In the genomic region with DNA sequence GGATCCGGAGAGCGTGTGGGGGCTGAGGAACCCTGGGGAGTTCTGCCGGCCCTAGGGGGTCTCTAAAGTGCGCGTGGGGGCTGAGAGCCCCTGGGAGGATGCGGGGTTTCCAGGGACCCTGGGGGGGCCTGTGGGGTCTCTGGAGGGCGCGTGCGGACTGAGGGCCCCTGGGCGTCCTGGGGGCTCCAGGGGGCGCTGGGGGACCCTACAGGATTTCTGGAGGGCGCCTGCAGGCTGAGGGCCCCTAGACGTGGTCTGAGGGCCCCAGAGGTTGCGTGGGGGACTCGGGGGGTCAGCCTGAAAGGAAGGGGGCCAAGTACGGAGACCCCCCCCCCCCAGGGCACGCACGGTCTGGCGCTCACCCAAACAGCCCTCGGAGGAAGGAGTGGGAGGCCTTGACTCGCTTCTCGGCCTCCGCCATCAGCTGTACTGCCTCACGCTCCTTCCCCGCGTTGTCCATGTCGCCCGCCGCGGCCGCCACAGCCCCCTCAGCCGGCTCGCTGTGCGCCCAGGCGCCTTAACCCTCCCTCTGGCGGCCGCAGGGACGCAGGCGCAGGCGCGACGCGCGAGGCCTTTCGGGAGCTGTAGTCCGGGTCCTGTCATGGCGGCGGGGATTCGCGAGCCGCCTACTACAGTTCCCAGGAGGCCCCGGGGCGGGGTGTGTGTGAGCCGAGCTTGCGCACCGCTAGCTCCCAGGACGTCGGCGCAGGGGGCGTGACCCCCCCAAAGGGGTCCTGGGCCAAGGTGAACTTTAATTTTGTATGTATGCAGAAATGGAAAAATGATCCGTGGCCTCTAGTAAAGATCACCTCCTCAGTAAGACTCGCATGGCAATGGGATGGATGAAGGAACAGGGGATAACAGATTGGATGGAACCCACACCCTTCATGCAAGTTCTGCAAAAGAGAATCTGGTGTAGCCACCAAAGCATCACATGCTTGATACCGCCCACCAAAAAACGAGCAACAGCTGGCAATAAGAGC, we compare ENCODE assay signal across 8 cellular contexts. TPM values are rescaled to one million over a fixed set of nuclear protein-coding genes. Genes with fewer than 3 reads are reported as not detected.
DNase-seq lines count a peak whose midpoint lies in the region; ATAC-seq and TF ChIP-seq lines count a peak whose summit lies in the region.

A gene (minus strand): TSS at position 546 of the 983 bp plus-strand sequence. CDS start 86 bp downstream, at position 460.

- CTCF ChIA-PET in activated B cell treated with CpG ODN at 0.5 μM for 24 hours (lab: Charles Lee): interaction anchor here (0.6 to 1.9 kb wide), 7 partner anchors 10 to 1758 kb away, joined by 3 to 20 read pairs (median 4); a partner anchor contains a TSS

- peak; percentile 95 for ATAC-seq in GM19035 (IDR thresholded peaks at IDR 0.05; ENCODE audit: unreplicated experiment)
- peak; percentile 98 for ATAC-seq in HG03342 (IDR thresholded peaks at IDR 0.05; ENCODE audit: unreplicated experiment)
- peak; percentile 99 for ATAC-seq in activated B cell treated with CpG ODN at 0.5 μM for 24 hours (ENCODE audit: low read depth)

- peaks cover 17% of the 10 kb centered on the region for H3K4me1 Mint-ChIP-seq in activated B cell treated with CpG ODN at 0.5 μM for 24 hours

- POLR2A ChIA-PET in activated B cell treated with CpG ODN at 0.5 μM for 24 hours (lab: Charles Lee): interaction anchor here (0.5 to 3.6 kb wide), 4 partner anchors 15 to 101 kb away, joined by 3 to 67 read pairs (median 8); a partner anchor contains a TSS

- TF ChIP-seq CTCF in activated B cell treated with CpG ODN at 0.5 μM for 24 hours (IDR thresholded peaks at IDR 0.05): no peak

- H3K27ac Mint-ChIP-seq in activated B cell treated with CpG ODN at 0.5 μM for 24 hours: peak within 1 kb of the TSS; percentile 50

- peak within 1 kb of the TSS; percentile 82 for H3K4me3 Mint-ChIP-seq in activated B cell treated with CpG ODN at 0.5 μM for 24 hours

- H3K27me3 Mint-ChIP-seq in activated B cell treated with CpG ODN at 0.5 μM for 24 hours: peaks cover 13% of the 10 kb centered on the region

- intact Hi-C loops in activated B cell treated with CpG ODN at 0.5 μM for 24 hours (cut with micrococcal nuclease): loop anchor here (1.0 to 5.0 kb wide), 6 partner anchors 13 to 1971 kb away; a partner anchor contains a TSS

- H3K27ac ChIP-seq in caudate nucleus (ENCODE audit: low read depth, low read length): peak within 1 kb of the TSS; percentile 83

- no peaks in the 10 kb centered on the region for H3K9me3 Mint-ChIP-seq in activated B cell treated with CpG ODN at 0.5 μM for 24 hours

- H3K36me3 Mint-ChIP-seq in activated B cell treated with CpG ODN at 0.5 μM for 24 hours (ENCODE audit: low read depth): peaks cover 2% of the 10 kb centered on the region

- peak; percentile 87 to 91 for DNase-seq in AML-193 (lab: John Stamatoyannopoulos, UW)
- DNase-seq in NCI-H345 (lab: John Stamatoyannopoulos, UW): peak; percentile 98
- DNase-seq in activated B cell treated with CpG ODN at 0.5 μM for 24 hours: peak; percentile 92
- peak; percentile 38 to 97 (median 92) for DNase-seq in caudate nucleus (lab: John Stamatoyannopoulos, UW)
- peak; percentile 94 for DNase-seq in iris pigment epithelial cell (ENCODE audit: low read depth)
- peak; percentile 86 to 89 for DNase-seq in stimulated activated CD4-positive, alpha-beta T cell treated with anti-CD3 and anti-CD28 coated beads, Interleukin-12 subunit alpha, Interleukin-12 subunit beta, amount 100 ng/mL, for 24 hours (ENCODE audit: low read depth in 2 of 2)

RNA-seq across cellular contexts. Expression of the gene that starts here (rescaled TPM):
- 5.3 and 7.8 TPM in 2 replicates for total RNA-seq in activated B cell treated with CpG ODN at 0.5 μM for 24 hours

Comparison
In these comparisons a context has a peak if more than half of its experiments do, and no peak if none do; other contexts are left out.
1. Peak in every context shown above with its lines: DNase-seq, ATAC-seq and H3K27ac ChIP-seq.